ENCODE assay signal across 8 cellular contexts in the genomic region with DNA sequence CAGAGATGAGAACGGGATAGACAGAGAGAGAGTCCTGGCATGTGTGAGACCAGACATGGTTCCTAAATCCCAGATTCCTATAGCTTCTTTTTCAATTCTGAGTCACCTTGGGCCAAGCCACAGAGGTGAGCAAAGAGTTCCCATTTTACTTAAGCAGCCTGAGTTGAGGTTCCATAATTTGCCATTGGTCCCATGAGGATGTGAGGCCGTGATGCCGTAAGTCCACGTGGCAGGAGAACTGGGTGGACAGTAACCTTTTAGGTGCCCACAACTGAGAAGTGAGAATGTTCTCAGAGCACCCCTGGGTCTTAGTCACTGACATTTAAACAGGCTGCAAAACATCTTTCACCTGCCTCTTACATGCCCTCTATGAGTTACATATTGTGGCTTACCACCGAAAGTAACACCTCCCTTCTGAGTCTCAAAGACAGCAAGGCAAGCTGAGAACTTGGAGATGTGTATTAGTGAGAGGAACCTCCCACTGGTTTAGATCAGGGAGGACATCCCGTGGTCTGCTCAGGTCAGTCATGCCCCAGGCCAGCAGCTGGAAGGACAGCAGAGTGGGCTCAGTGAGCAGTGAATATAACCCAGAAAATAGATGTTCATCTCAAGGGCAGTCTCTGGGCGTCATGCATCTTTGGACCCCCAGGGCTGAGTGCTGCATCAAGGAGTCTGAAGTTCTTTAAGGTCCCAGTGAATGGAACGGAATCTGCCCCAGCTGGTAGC.
DNase-seq lines count a peak whose midpoint lies in the region; ATAC-seq and TF ChIP-seq lines count a peak whose summit lies in the region.

No MANE protein-coding gene starts in this region.

- no peak overlapping the region for H2BK15ac ChIP-seq in mesendoderm (replicated peaks; ENCODE audit: low read depth)

- no peak overlapping the region for H3K9ac ChIP-seq in mesendoderm (ENCODE audit: low read length)

- peak overlapping the region; percentile 97 for H3K27ac Mint-ChIP-seq in activated CD4-positive, alpha-beta T cell treated with anti-CD3 and anti-CD28 coated beads for 36 hours
- H3K27ac Mint-ChIP-seq in progenitor cell of endocrine pancreas, result no peak overlapping the region

- no peaks in the 10 kb centered on the region for H3K36me3 ChIP-seq in mesendoderm (ENCODE audit: control insufficient read depth, insufficient read depth, low read length)

- H2BK5ac ChIP-seq in mesendoderm (ENCODE audit: low read length), result peak overlapping the region; percentile 22

- no peak overlapping the region for H3K4me3 ChIP-seq in mesendoderm (ENCODE audit: low read length)
- H3K4me3 ChIP-seq in dorsolateral prefrontal cortex, result no peak overlapping the region

- no CpG with 5 or more reads among the region's 8 CpGs for WGBS in mesendoderm (ENCODE audit: extremely low coverage, insufficient coverage, low lambda C conversion rate)

- H3K23ac ChIP-seq in mesendoderm (ENCODE audit: low read length), result no peak overlapping the region

- no peak overlapping the region for H3K18ac ChIP-seq in mesendoderm (ENCODE audit: low read length)

- H4K8ac ChIP-seq in mesendoderm (ENCODE audit: low read depth, low read length), result no peak overlapping the region

- H3K4me1 ChIP-seq in mesendoderm (ENCODE audit: control insufficient read depth, low read depth, low read length), result peaks cover 13% of the 10 kb centered on the region

- no peak overlapping the region for H4K5ac ChIP-seq in mesendoderm (ENCODE audit: low read length)

- H2BK120ac ChIP-seq in mesendoderm (ENCODE audit: low read depth, low read length), result no peak overlapping the region

- H2AK5ac ChIP-seq in mesendoderm (ENCODE audit: low read length), result peak overlapping the region; percentile 84

- no peaks in the 10 kb centered on the region for H3K36me3 Mint-ChIP-seq in activated CD4-positive, alpha-beta T cell treated with anti-CD3 and anti-CD28 coated beads for 36 hours (ENCODE audit: low read depth)
- no peaks in the 10 kb centered on the region for H3K36me3 Mint-ChIP-seq in progenitor cell of endocrine pancreas (ENCODE audit: insufficient read depth)

- peak; percentile 88 for ATAC-seq in GM18511 (IDR thresholded peaks at IDR 0.05; ENCODE audit: unreplicated experiment)
- ATAC-seq in HG02852 (IDR thresholded peaks at IDR 0.05; ENCODE audit: unreplicated experiment), result peak; percentile 84
- peak; percentile 84 for ATAC-seq in activated CD4-positive, alpha-beta T cell treated with anti-CD3 and anti-CD28 coated beads for 36 hours

- no peak overlapping the region for H3K4me2 ChIP-seq in mesendoderm (ENCODE audit: low read length)

- no peaks in the 10 kb centered on the region for H3K79me1 ChIP-seq in mesendoderm (ENCODE audit: low read length)

- no peak for TF ChIP-seq CTCF in progenitor cell of endocrine pancreas (IDR thresholded peaks at IDR 0.05; ENCODE audit: unreplicated experiment)
- TF ChIP-seq CTCF in dorsolateral prefrontal cortex (IDR thresholded peaks at IDR 0.05 in 54 of 56, conservative IDR thresholded peaks at IDR 0.05 in 2 of 56; ENCODE audit: low read depth in 1 of 56, partially characterized antibody in 56 of 56), result no peak

- no peaks in the 10 kb centered on the region for H3K9me3 Mint-ChIP-seq in activated CD4-positive, alpha-beta T cell treated with anti-CD3 and anti-CD28 coated beads for 36 hours (ENCODE audit: low read depth)
- H3K9me3 Mint-ChIP-seq in progenitor cell of endocrine pancreas (ENCODE audit: low read depth), result peaks cover under 1% of the 10 kb centered on the region

- intact Hi-C loops in activated CD4-positive, alpha-beta T cell treated with anti-CD3 and anti-CD28 coated beads for 36 hours (cut with DNase I, micrococcal nuclease), result loop anchor here (1.0 to 5.0 kb wide), 18 partner anchors 31 to 634 kb away; a partner anchor contains a TSS
- intact Hi-C loops in dorsolateral prefrontal cortex (cut with DNase I), result loop anchor here (5.0 to 10.0 kb wide), 2 partner anchors 184 to 441 kb away; a partner anchor contains a TSS

- peaks cover 7% of the 10 kb centered on the region for H3K27me3 Mint-ChIP-seq in activated CD4-positive, alpha-beta T cell treated with anti-CD3 and anti-CD28 coated beads for 36 hours
- peaks cover 13% of the 10 kb centered on the region for H3K27me3 Mint-ChIP-seq in progenitor cell of endocrine pancreas

- H3K4ac ChIP-seq in mesendoderm (ENCODE audit: low read depth, low read length), result no peak overlapping the region

- H3K79me2 ChIP-seq in mesendoderm (ENCODE audit: control insufficient read depth, insufficient read depth, low read length), result no peaks in the 10 kb centered on the region

- peaks cover 59% of the 10 kb centered on the region for H3K4me1 Mint-ChIP-seq in activated CD4-positive, alpha-beta T cell treated with anti-CD3 and anti-CD28 coated beads for 36 hours
- H3K4me1 Mint-ChIP-seq in progenitor cell of endocrine pancreas (ENCODE audit: low read depth), result peaks cover 12% of the 10 kb centered on the region

- peak overlapping the region; percentile 38 for H3K56ac ChIP-seq in mesendoderm (ENCODE audit: low read length)

- H3K4me3 Mint-ChIP-seq in activated CD4-positive, alpha-beta T cell treated with anti-CD3 and anti-CD28 coated beads for 36 hours, result peak overlapping the region; percentile 58
- H3K4me3 Mint-ChIP-seq in progenitor cell of endocrine pancreas (ENCODE audit: low read depth), result no peak overlapping the region

- H3K27ac ChIP-seq in mesendoderm (ENCODE audit: low read depth, low read length) (no peak overlapping the region), dorsolateral prefrontal cortex (no peak overlapping the region)

- POLR2A ChIA-PET in activated CD4-positive, alpha-beta T cell treated with anti-CD3 and anti-CD28 coated beads for 36 hours (lab: Charles Lee), result interaction anchor here (0.5 to 3.5 kb wide), 15 partner anchors 30 to 484 kb away, joined by 3 to 42 read pairs (median 5); a partner anchor contains a TSS

- H3K27me3 ChIP-seq in mesendoderm (ENCODE audit: insufficient read depth, low read length, poor library complexity), result no peaks in the 10 kb centered on the region
- H3K27me3 ChIP-seq in dorsolateral prefrontal cortex, result no peaks in the 10 kb centered on the region

- DNase-seq in activated CD4-positive, alpha-beta T cell treated with anti-CD3 and anti-CD28 coated beads for 36 hours, result peak; percentile 67
- DNase-seq in mesendoderm (no peak), NCI-H82 treated with DMSO at 0.1 percent for 48 hours (lab: John Stamatoyannopoulos, UW; ENCODE audit: unreplicated experiment) (no peak), HK-2 (ENCODE audit: unreplicated experiment) (no peak), progenitor cell of endocrine pancreas (ENCODE audit: low spot score, unreplicated experiment) (no peak), dorsolateral prefrontal cortex (no peak)

- CTCF ChIA-PET in activated CD4-positive, alpha-beta T cell treated with anti-CD3 and anti-CD28 coated beads for 36 hours (lab: Charles Lee), result interaction anchor here (0.5 to 9.0 kb wide), 27 partner anchors 17 to 314 kb away, joined by 3 to 191 read pairs (median 6); no protein-coding TSS in a partner anchor
